1 cellular context compared by ENCODE assay signal in genomic region chr1:180042994-180043622, GRCh38.
TF ChIP-seq lines count a peak whose summit lies in the region.

No MANE protein-coding gene starts in this region.

TF ChIP-seq in IMR-90, 13 proteins besides CTCF, POLR2A, EP300 and RAD21 (continued from another document):
- TF ChIP-seq USF2 (IDR thresholded peaks at IDR 0.05; ENCODE audit: low read depth, low read length): no peak
- no peak for TF ChIP-seq SMC3 (IDR thresholded peaks at IDR 0.05; ENCODE audit: low read depth, low read length)
TF ChIP-seq in IMR-90: peak in this region for 2.
